In the genomic region with DNA sequence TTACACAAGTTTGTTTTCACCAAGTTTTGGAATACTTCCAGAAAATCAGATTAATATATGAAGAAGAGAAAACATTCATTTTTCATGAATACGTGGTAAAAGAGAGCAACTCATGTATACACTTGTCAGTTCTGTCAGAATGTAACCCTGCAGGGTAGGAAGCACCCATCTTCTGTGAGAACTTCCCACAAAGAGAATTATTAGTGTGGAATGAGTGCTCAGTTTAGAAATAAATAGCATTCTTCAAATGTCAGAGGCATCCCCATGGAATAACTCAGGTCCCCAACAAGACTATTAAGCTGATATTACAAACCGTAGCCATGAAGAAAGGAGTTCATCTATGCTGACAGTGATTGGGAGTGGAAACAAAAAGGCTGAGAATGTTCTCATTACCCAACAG, we compare ENCODE assay signal across 34 cellular contexts.
"Had no signal": no experiment of that assay in that cellular context is flagged by ENCODE, and none has a peak within 500 bp of the region (broad histone marks: within the 10 kb centered on the region; RNA-seq: fewer than 3 reads in every experiment).

No MANE protein-coding gene starts in this region.

- H3K36me3 ChIP-seq: ascending aorta, cardiac muscle cell had no signal

- ATAC-seq: activated CD4-positive, alpha-beta T cell treated with anti-CD3 and anti-CD28 coated beads for 36 hours; activated CD8-positive, alpha-beta T cell treated with anti-CD3 and anti-CD28 coated beads for 36 hours; activated naive CD8-positive, alpha-beta T cell treated with anti-CD3 and anti-CD28 coated beads, Interleukin-2, amount 50 U/mL, for 24 hours; activated T-cell treated with anti-CD3 and anti-CD28 coated beads, Interleukin-2, amount 50 U/mL, for 4 hours had no signal

- H3K4me1 Mint-ChIP-seq: activated CD4-positive, alpha-beta T cell treated with anti-CD3 and anti-CD28 coated beads for 36 hours; activated CD4-positive, alpha-beta T cell treated with anti-CD3 and anti-CD28 coated beads, Interleukin-2, amount 10 ng/mL, durations not matched to agents 7 days and 5 days; activated naive CD4-positive, alpha-beta T cell treated with anti-CD3 and anti-CD28 coated beads, Interleukin-2, amount 10 ng/mL, durations not matched to agents 7 days and 5 days; activated naive CD4-positive, alpha-beta T cell treated with anti-CD3 and anti-CD28 coated beads, Interleukin-2, amount 50 U/mL, for 24 hours; activated naive CD8-positive, alpha-beta T cell treated with anti-CD3 and anti-CD28 coated beads, Interleukin-2, amount 10 ng/mL, durations not matched to agents 7 days and 5 days; activated naive CD8-positive, alpha-beta T cell treated with anti-CD3 and anti-CD28 coated beads, Interleukin-2, amount 50 U/mL, for 24 hours; central memory CD8-positive, alpha-beta T cell had no signal

- H3K9me3 Mint-ChIP-seq: activated B cell treated with CpG ODN at 0.5 μM for 24 hours; activated CD4-positive, alpha-beta T cell treated with anti-CD3 and anti-CD28 coated beads, Interleukin-2, amount 10 ng/mL, durations not matched to agents 7 days and 5 days; activated CD8-positive, alpha-beta T cell treated with anti-CD3 and anti-CD28 coated beads for 36 hours; activated naive CD4-positive, alpha-beta T cell treated with anti-CD3 and anti-CD28 coated beads, Interleukin-2, amount 10 ng/mL, durations not matched to agents 7 days and 5 days; activated naive CD4-positive, alpha-beta T cell treated with anti-CD3 and anti-CD28 coated beads, Interleukin-2, amount 50 U/mL, for 24 hours; activated naive CD8-positive, alpha-beta T cell treated with anti-CD3 and anti-CD28 coated beads, Interleukin-2, amount 10 ng/mL, durations not matched to agents 7 days and 5 days; activated naive CD8-positive, alpha-beta T cell treated with anti-CD3 and anti-CD28 coated beads, Interleukin-2, amount 50 U/mL, for 24 hours; activated T-cell treated with anti-CD3 and anti-CD28 coated beads, Interleukin-2, amount 50 U/mL, for 4 hours; activated T-helper 2 cell treated with anti-CD3 and anti-CD28 coated beads, Interferon-gamma antibody, Interleukin-2, Interleukin-4, amounts not matched to agents 10 μg/mL and 5 μg/mL and 100 μg/mL, durations not matched to agents 14 hours and 24 hours and 36 hours; brain; central memory CD8-positive, alpha-beta T cell; T-helper 1 cell treated with Interleukin-12 subunit alpha and Interleukin-12 subunit beta and Interleukin-4 antibody, amounts not matched to agents 30 μg/mL and 1 μg/mL, for 36 hours; T-helper 2 cell treated with Interferon-gamma antibody and Interleukin-4, amounts not matched to agents 5 μg/mL and 100 μg/mL, for 36 hours had no signal

- H3K27ac Mint-ChIP-seq: activated B cell treated with CpG ODN at 0.5 μM for 24 hours; activated CD4-positive, alpha-beta T cell treated with anti-CD3 and anti-CD28 coated beads for 36 hours; activated CD4-positive, alpha-beta T cell treated with anti-CD3 and anti-CD28 coated beads, Interleukin-2, amount 10 ng/mL, durations not matched to agents 7 days and 5 days; activated CD8-positive, alpha-beta T cell treated with anti-CD3 and anti-CD28 coated beads for 36 hours; activated naive CD4-positive, alpha-beta T cell treated with anti-CD3 and anti-CD28 coated beads, Interleukin-2, amount 10 ng/mL, durations not matched to agents 7 days and 5 days; activated naive CD4-positive, alpha-beta T cell treated with anti-CD3 and anti-CD28 coated beads, Interleukin-2, amount 50 U/mL, for 24 hours; activated naive CD8-positive, alpha-beta T cell; activated naive CD8-positive, alpha-beta T cell treated with anti-CD3 and anti-CD28 coated beads, Interleukin-2, amount 10 ng/mL, durations not matched to agents 7 days and 5 days; activated naive CD8-positive, alpha-beta T cell treated with anti-CD3 and anti-CD28 coated beads, Interleukin-2, amount 50 U/mL, for 24 hours; activated T-helper 2 cell treated with anti-CD3 and anti-CD28 coated beads, Interferon-gamma antibody, Interleukin-2, Interleukin-4, amounts not matched to agents 10 μg/mL and 5 μg/mL and 100 μg/mL, durations not matched to agents 14 hours and 24 hours and 36 hours; brain; T-helper 1 cell treated with Interleukin-12 subunit alpha and Interleukin-12 subunit beta and Interleukin-4 antibody, amounts not matched to agents 30 μg/mL and 1 μg/mL, for 36 hours; T-helper 2 cell treated with Interferon-gamma antibody and Interleukin-4, amounts not matched to agents 5 μg/mL and 100 μg/mL, for 36 hours had no signal

- DNase-seq: activated B cell treated with CpG ODN at 0.5 μM for 24 hours; activated CD4-positive, alpha-beta T cell treated with anti-CD3 and anti-CD28 coated beads for 36 hours; activated CD4-positive, alpha-beta T cell treated with anti-CD3 and anti-CD28 coated beads for 48 hours; activated CD4-positive, alpha-beta T cell treated with anti-CD3 and anti-CD28 coated beads, Interleukin-2, amount 10 ng/mL, durations not matched to agents 7 days and 5 days; activated CD4-positive, alpha-beta T cell treated with anti-CD3 and anti-CD28 coated beads, Interleukin-2, amount 50 U/mL, for 48 hours; activated CD4-positive, CD25-positive, alpha-beta regulatory T cell treated with anti-CD3 and anti-CD28 coated beads, Interleukin-2, amount 50 U/mL, for 72 hours; activated CD8-positive, alpha-beta memory T cell treated with anti-CD3 and anti-CD28 coated beads, Interleukin-2, amount 50 U/mL, for 4 hours; activated CD8-positive, alpha-beta T cell treated with anti-CD3 and anti-CD28 coated beads for 36 hours; activated effector memory CD4-positive, alpha-beta T cell treated with Interleukin-2 at 50 U/mL for 16 hours; activated gamma-delta T cell; activated naive CD4-positive, alpha-beta T cell treated with anti-CD3 and anti-CD28 coated beads, Interleukin-2, amount 10 ng/mL, durations not matched to agents 7 days and 5 days; activated naive CD4-positive, alpha-beta T cell treated with Interleukin-2 at 50 U/mL for 16 hours; activated naive CD8-positive, alpha-beta T cell treated with anti-CD3 and anti-CD28 coated beads, Interleukin-2, amount 10 ng/mL, durations not matched to agents 7 days and 5 days; activated naive CD8-positive, alpha-beta T cell treated with anti-CD3 and anti-CD28 coated beads, Interleukin-2, amount 50 U/mL, for 24 hours; activated T-cell treated with anti-CD3 and anti-CD28 coated beads for 4 hours; activated T-cell treated with anti-CD3 and anti-CD28 coated beads, Interleukin-2, amount 50 U/mL, for 1 hour; activated T-cell treated with anti-CD3 and anti-CD28 coated beads, Interleukin-2, amount 50 U/mL, for 4 hours; amygdala; anterior cingulate cortex; caudate nucleus; SW 1271; T-helper 1 cell; T-helper 2 cell; T-helper 9 cell had no signal

- H3K27ac ChIP-seq: ascending aorta, cardiac muscle cell, VCaP had no signal

- H3K27me3 ChIP-seq: ascending aorta, cardiac muscle cell had no signal

- H3K4me3 Mint-ChIP-seq: activated B cell treated with CpG ODN at 0.5 μM for 24 hours; activated CD4-positive, alpha-beta T cell treated with anti-CD3 and anti-CD28 coated beads for 36 hours; activated CD4-positive, alpha-beta T cell treated with anti-CD3 and anti-CD28 coated beads, Interleukin-2, amount 10 ng/mL, durations not matched to agents 7 days and 5 days; activated CD8-positive, alpha-beta T cell treated with anti-CD3 and anti-CD28 coated beads for 36 hours; activated naive CD4-positive, alpha-beta T cell treated with anti-CD3 and anti-CD28 coated beads, Interleukin-2, amount 10 ng/mL, durations not matched to agents 7 days and 5 days; activated naive CD4-positive, alpha-beta T cell treated with anti-CD3 and anti-CD28 coated beads, Interleukin-2, amount 50 U/mL, for 24 hours; activated naive CD8-positive, alpha-beta T cell; activated naive CD8-positive, alpha-beta T cell treated with anti-CD3 and anti-CD28 coated beads, Interleukin-2, amount 10 ng/mL, durations not matched to agents 7 days and 5 days; activated naive CD8-positive, alpha-beta T cell treated with anti-CD3 and anti-CD28 coated beads, Interleukin-2, amount 50 U/mL, for 24 hours; activated T-cell treated with anti-CD3 and anti-CD28 coated beads, Interleukin-2, amount 50 U/mL, for 4 hours; brain; central memory CD8-positive, alpha-beta T cell; T-helper 1 cell treated with Interleukin-12 subunit alpha and Interleukin-12 subunit beta and Interleukin-4 antibody, amounts not matched to agents 30 μg/mL and 1 μg/mL, for 36 hours; T-helper 2 cell treated with Interferon-gamma antibody and Interleukin-4, amounts not matched to agents 5 μg/mL and 100 μg/mL, for 36 hours had no signal

- H3K9me3 ChIP-seq: ascending aorta had no signal

- H3K4me1 ChIP-seq: ascending aorta had no signal

- H3K27me3 Mint-ChIP-seq: activated naive CD4-positive, alpha-beta T cell treated with anti-CD3 and anti-CD28 coated beads, Interleukin-2, amount 10 ng/mL, durations not matched to agents 7 days and 5 days; brain had no signal

- H3K36me3 Mint-ChIP-seq: activated naive CD4-positive, alpha-beta T cell treated with anti-CD3 and anti-CD28 coated beads, Interleukin-2, amount 10 ng/mL, durations not matched to agents 7 days and 5 days; activated naive CD4-positive, alpha-beta T cell treated with anti-CD3 and anti-CD28 coated beads, Interleukin-2, amount 50 U/mL, for 24 hours; activated naive CD8-positive, alpha-beta T cell; activated naive CD8-positive, alpha-beta T cell treated with anti-CD3 and anti-CD28 coated beads, Interleukin-2, amount 10 ng/mL, durations not matched to agents 7 days and 5 days; brain had no signal

- H3K4me3 ChIP-seq: ascending aorta, cardiac muscle cell had no signal
